In genomic region chr18:50560681-50561629, GRCh38 we compare ENCODE assay signal across 8 cellular contexts. TPM values are rescaled to one million over a fixed set of nuclear protein-coding genes. Genes with fewer than 3 reads are reported as not detected.
A peak's percentile ranks its signal among the peaks of the same experiment; 100 is the strongest.
DNase-seq lines count a peak whose midpoint lies in the region; ATAC-seq and TF ChIP-seq lines count a peak whose summit lies in the region.

No MANE protein-coding gene starts in this region.

- no peaks in the 10 kb centered on the region for H3K79me1 ChIP-seq in mesenchymal stem cell (replicated peaks; ENCODE audit: low read length, poor library complexity, severe bottlenecking)

- no peak for ATAC-seq in activated CD4-positive, CD25-positive, alpha-beta regulatory T cell treated with anti-CD3 and anti-CD28 coated beads, Interleukin-2, amount 50 U/mL, for 24 hours
- ATAC-seq in HG02970 (IDR thresholded peaks at IDR 0.05; ENCODE audit: low FRiP score, unreplicated experiment), result no peak

- peak; percentile 61 for DNase-seq in COLO668 (lab: John Stamatoyannopoulos, UW; ENCODE audit: unreplicated experiment)
- no peak for DNase-seq in LNCaP clone FGC (ENCODE audit: low read depth)
- peak; percentile 76 for DNase-seq in chondrocyte (ENCODE audit: low spot score)
- DNase-seq in mesenchymal stem cell, result no peak
- peak in 1 of 2 donors; percentile 13 for DNase-seq in uterus
- no peak for DNase-seq in ACHN

- H3K36me3 Mint-ChIP-seq in chondrocyte (ENCODE audit: low read depth), result peaks cover 2% of the 10 kb centered on the region

- no peak overlapping the region for H3K23ac ChIP-seq in mesenchymal stem cell (ENCODE audit: low read length in 2 of 2)

- H2BK5ac ChIP-seq in mesenchymal stem cell (ENCODE audit: low read depth, low read length, poor library complexity, severe bottlenecking), result no peak overlapping the region

- intact Hi-C loops in uterus (cut with DNase I; ENCODE audit: low total_unique reads), result no loop called here

- peaks cover 6% of the 10 kb centered on the region for H3K4me1 Mint-ChIP-seq in chondrocyte (ENCODE audit: low read depth)

- H3K4me2 ChIP-seq in mesenchymal stem cell (ENCODE audit: low read length, poor library complexity, severe bottlenecking), result peak overlapping the region; percentile 85

- H3K9me3 ChIP-seq in mesenchymal stem cell (ENCODE audit: control insufficient read depth, low read length) (peaks cover 5% of the 10 kb centered on the region), uterus (no peaks in the 10 kb centered on the region)

- peaks cover 3% of the 10 kb centered on the region for H3K9me3 Mint-ChIP-seq in chondrocyte (ENCODE audit: low read depth)

- no peak overlapping the region for H2BK120ac ChIP-seq in mesenchymal stem cell (ENCODE audit: low read depth, low read length)

- H3K27ac ChIP-seq in mesenchymal stem cell (ENCODE audit: low read length, poor library complexity, severe bottlenecking), result no peak overlapping the region
- peak overlapping the region; percentile 18 to 68 for H3K27ac ChIP-seq in uterus

- no peak overlapping the region for H2BK12ac ChIP-seq in mesenchymal stem cell (ENCODE audit: low read length in 2 of 2)

- H3K4me1 ChIP-seq in mesenchymal stem cell (ENCODE audit: control insufficient read depth, insufficient read depth, low read depth, low read length) (peaks cover 13% of the 10 kb centered on the region), uterus (peaks cover 0 to 12% of the 10 kb centered on the region in 2 donors)

- in situ Hi-C loops in ACHN (cut with HindIII; ENCODE audit: low pct_ligation_motif_present, low pct_unique_long_range_greater_than_20kb, low sequenced_read_pairs), result no loop called here

- H3K36me3 ChIP-seq in mesenchymal stem cell (ENCODE audit: control insufficient read depth in 1 of 2, insufficient read depth in 2 of 2, low read depth in 1 of 2, low read length in 2 of 2), result no peaks in the 10 kb centered on the region
- H3K36me3 ChIP-seq in uterus, result no peaks in the 10 kb centered on the region

- no peak overlapping the region for H2BK15ac ChIP-seq in mesenchymal stem cell (ENCODE audit: low read depth, poor library complexity, severe bottlenecking)

- no peak overlapping the region for H3K4ac ChIP-seq in mesenchymal stem cell (ENCODE audit: low read depth in 1 of 2, low read length in 2 of 2)

- no peak overlapping the region for H2AFZ ChIP-seq in mesenchymal stem cell (ENCODE audit: low read depth, low read length)

- no peak overlapping the region for H3K14ac ChIP-seq in mesenchymal stem cell (ENCODE audit: low read length in 2 of 2)

- no peak overlapping the region for H3K18ac ChIP-seq in mesenchymal stem cell (ENCODE audit: low read depth in 1 of 2, low read length in 2 of 2)

- H3K27ac Mint-ChIP-seq in chondrocyte (ENCODE audit: unreplicated experiment), result no peak overlapping the region

- peak overlapping the region; percentile 66 for H3K4me3 ChIP-seq in LNCaP clone FGC (ENCODE audit: low read depth, low read length)
- H3K4me3 ChIP-seq in mesenchymal stem cell (ENCODE audit: insufficient read depth in 1 of 2, low read depth in 1 of 2, low read length in 2 of 2), result peak overlapping the region; percentile 43 to 53
- H3K4me3 ChIP-seq in uterus, result peak overlapping the region; percentile 61

- H3K4me3 Mint-ChIP-seq in chondrocyte (ENCODE audit: unreplicated experiment), result peak overlapping the region; percentile 72

- H2AK5ac ChIP-seq in mesenchymal stem cell (ENCODE audit: low read length, severe bottlenecking), result no peak overlapping the region

- H4K91ac ChIP-seq in mesenchymal stem cell (ENCODE audit: low read length), result no peak overlapping the region

- H3K27me3 Mint-ChIP-seq in chondrocyte (ENCODE audit: low read depth), result peaks cover 62% of the 10 kb centered on the region

- TF ChIP-seq POLR2A in uterus (IDR thresholded peaks at IDR 0.05), result no peak

- H3K27me3 ChIP-seq in mesenchymal stem cell (ENCODE audit: control insufficient read depth in 1 of 2, insufficient read depth in 1 of 2, low read length in 2 of 2) (peaks cover 69 to 70% of the 10 kb centered on the region in 2 experiments), uterus (peaks cover 0 to 9% of the 10 kb centered on the region in 2 donors)

- no peak overlapping the region for H3K9ac ChIP-seq in mesenchymal stem cell (ENCODE audit: low read length)

- WGBS in mesenchymal stem cell, result 4% methylated on average over 39 of the region's 49 CpGs

- no peak overlapping the region for H4K8ac ChIP-seq in mesenchymal stem cell (ENCODE audit: low read length)

- TF ChIP-seq CTCF in LNCaP clone FGC (IDR thresholded peaks at IDR 0.05; ENCODE audit: control insufficient read depth, extremely low read depth, insufficient read depth) (no peak), chondrocyte (IDR thresholded peaks at IDR 0.05) (no peak), uterus (IDR thresholded peaks at IDR 0.05) (no peak)

RNA-seq across cellular contexts. Expression of gene MAPK4, which starts 1.1 kb away (rescaled TPM):
- total RNA-seq in chondrocyte, result 0.28 to 0.30 TPM in 2 of 3 replicates, not detected in the other
- polyA plus RNA-seq in mesenchymal stem cell (2013, experiment 1 of 2), result not detected
- polyA plus RNA-seq in mesenchymal stem cell (2013, experiment 2 of 2), result not detected
- total RNA-seq in uterus, result 1 to 10 TPM in 2 of 4 donors, under 1 TPM in 2; 0.26 to 2.8 (median 0.77) TPM

Comparison
In these comparisons a context has a peak if more than half of its experiments do, and no peak if none do; other contexts are left out.
1. DNase-seq: peak in COLO668 (single experiment) and chondrocyte (single experiment); none in LNCaP clone FGC (single experiment), mesenchymal stem cell (single experiment) and ACHN (single experiment).
2. Peak in every context shown above with its lines, with median percentiles within 50 percentile points of each other: H3K4me3 ChIP-seq.